8 cellular contexts compared by ENCODE assay signal in the genomic region with DNA sequence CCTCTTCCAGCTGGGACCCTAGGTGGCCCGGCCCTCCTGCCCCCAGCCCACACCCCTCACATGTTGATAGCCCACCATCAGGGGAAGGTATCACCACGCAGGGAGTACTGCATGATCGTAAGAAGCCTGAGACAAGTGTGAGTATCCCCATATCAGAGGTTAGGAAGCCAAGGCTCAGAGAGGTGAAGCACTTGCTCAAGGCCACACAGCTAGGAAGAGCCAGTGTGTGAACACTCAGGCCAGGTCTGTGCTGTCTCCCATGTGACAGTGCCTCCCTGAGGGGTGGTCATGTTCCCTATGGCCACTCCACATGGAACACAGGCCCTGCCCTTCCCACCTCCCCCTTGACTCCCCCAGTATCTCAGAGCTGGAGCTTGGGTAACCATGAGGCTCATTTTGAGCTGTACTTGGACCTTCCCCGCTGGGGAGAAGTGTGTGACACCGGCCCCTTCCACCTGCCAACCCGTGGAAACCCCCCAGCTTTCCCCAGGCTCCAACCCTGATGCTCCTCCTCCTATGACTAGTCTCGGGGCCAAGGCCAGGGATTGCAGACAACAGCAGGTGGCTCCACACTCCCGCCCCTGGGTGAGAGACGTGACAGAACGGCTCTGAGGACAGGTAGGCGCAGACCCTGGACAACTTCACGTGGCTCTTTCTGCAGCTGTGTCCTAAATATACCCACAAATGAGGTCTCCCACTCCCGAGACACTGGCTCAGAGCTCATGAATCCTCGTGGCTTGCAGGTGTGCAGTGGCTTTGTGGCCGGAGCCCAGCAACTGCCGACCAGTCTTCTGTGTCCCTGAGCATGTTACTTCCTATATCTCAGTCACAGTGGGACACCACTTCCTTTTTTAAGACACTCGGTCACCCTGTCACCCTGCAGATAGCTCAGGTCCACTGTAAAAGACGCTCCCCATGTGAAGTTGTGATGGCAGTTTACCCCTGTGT. TPM values are rescaled to one million over a fixed set of nuclear protein-coding genes. Genes with fewer than 3 reads are reported as not detected.
DNase-seq lines count a peak whose midpoint lies in the region; ATAC-seq and TF ChIP-seq lines count a peak whose summit lies in the region.

No MANE protein-coding gene starts in this region.

- H3K27me3 ChIP-seq in Peyer's patch (no peaks in the 10 kb centered on the region), hepatocyte (no peaks in the 10 kb centered on the region), GM23248 (replicated peaks; ENCODE audit: insufficient read depth) (no peaks in the 10 kb centered on the region)

- H3F3A ChIP-seq in GM23248 (ENCODE audit: insufficient read depth) = no peaks in the 10 kb centered on the region

- H3K36me3 ChIP-seq in Peyer's patch = peaks cover 0 to 25% (median 0%) of the 10 kb centered on the region in 3 donors
- no peaks in the 10 kb centered on the region for H3K36me3 ChIP-seq in hepatocyte (replicated peaks; ENCODE audit: insufficient read depth, low read depth)
- H3K36me3 ChIP-seq in GM23248 (ENCODE audit: low read depth) = no peaks in the 10 kb centered on the region

- H3K4me2 ChIP-seq in hepatocyte (no peak overlapping the region), GM23248 (ENCODE audit: unreplicated experiment) (no peak overlapping the region)

- H4K20me1 ChIP-seq in hepatocyte (ENCODE audit: insufficient read depth, poor library complexity, severe bottlenecking) = no peaks in the 10 kb centered on the region
- no peaks in the 10 kb centered on the region for H4K20me1 ChIP-seq in GM23248 (ENCODE audit: insufficient read depth)

- TF ChIP-seq CTCF in Peyer's patch (IDR thresholded peaks at IDR 0.05) (peak in 4 of 6 experiments; percentile 17 to 39 (median 36)), hepatocyte (IDR thresholded peaks at IDR 0.05; ENCODE audit: poor library complexity) (peak; percentile 21)

- WGBS in hepatocyte (ENCODE audit: low lambda C conversion rate, missing lambda C conversion rate) = 84% methylated on average over 18 of the region's 18 CpGs
- WGBS in GM23248 (ENCODE audit: low coverage in 1 of 2, low lambda C conversion rate in 2 of 2, missing lambda C conversion rate in 2 of 2), 2 experiments = 84 to 87% methylated on average over 18 of the region's 18 CpGs

- peak; percentile 85 for ATAC-seq in HG02885 (IDR thresholded peaks at IDR 0.05; ENCODE audit: poor library complexity, unreplicated experiment)

- peaks cover 0 to 11% (median 5%) of the 10 kb centered on the region in 4 donors for H3K4me1 ChIP-seq in Peyer's patch
- H3K4me1 ChIP-seq in hepatocyte (ENCODE audit: insufficient read depth) = peaks cover 12% of the 10 kb centered on the region
- peaks cover 9% of the 10 kb centered on the region for H3K4me1 ChIP-seq in GM23248 (ENCODE audit: insufficient read depth)

- H3K79me2 ChIP-seq in hepatocyte (no peaks in the 10 kb centered on the region), GM23248 (ENCODE audit: insufficient read depth) (no peaks in the 10 kb centered on the region)

- H3K9me2 ChIP-seq in hepatocyte (replicated peaks; ENCODE audit: insufficient read depth) (no peaks in the 10 kb centered on the region), GM23248 (ENCODE audit: insufficient read depth) (no peaks in the 10 kb centered on the region)

- H3K9ac ChIP-seq in GM23248 = no peak overlapping the region

- in situ Hi-C loops in GM23248 (cut with MboI) = loop anchor here (10.0 kb wide), 1 partner anchor 421 kb away; no protein-coding TSS in a partner anchor

- H3K4me3 ChIP-seq in Peyer's patch (no peak overlapping the region), hepatocyte (no peak overlapping the region), GM23248 (no peak overlapping the region)

- DNase-seq in activated CD4-positive, alpha-beta T cell treated with anti-CD3 and anti-CD28 coated beads for 48 hours = peak; percentile 46
- DNase-seq in activated CD4-positive, alpha-beta T cell treated with anti-CD3 and anti-CD28 coated beads, Interleukin-2, amount 50 U/mL, for 1 hour = no peak
- DNase-seq in Peyer's patch = peak in 2 of 3 donors; percentile 76 to 81
- DNase-seq in hepatocyte (ENCODE audit: low spot score) = peak; percentile 40
- DNase-seq in globus pallidus (ENCODE audit: low spot score) = no peak
- DNase-seq in HT-29 (ENCODE audit: low spot score) = no peak
- DNase-seq in GM23248 = no peak

- H3K27ac ChIP-seq in Peyer's patch = peak overlapping the region in 1 of 4 donors; percentile 27
- no peak overlapping the region for H3K27ac ChIP-seq in hepatocyte
- H3K27ac ChIP-seq in GM23248 = no peak overlapping the region

- no peak for TF ChIP-seq POLR2A in Peyer's patch (IDR thresholded peaks at IDR 0.05)

- H3K9me3 ChIP-seq in Peyer's patch = peaks cover 0 to 5% (median 0%) of the 10 kb centered on the region in 4 donors
- no peaks in the 10 kb centered on the region for H3K9me3 ChIP-seq in hepatocyte (ENCODE audit: low read depth)
- no peaks in the 10 kb centered on the region for H3K9me3 ChIP-seq in GM23248 (ENCODE audit: low read depth)

- H2AFZ ChIP-seq in hepatocyte = no peak overlapping the region
- H2AFZ ChIP-seq in GM23248 = no peak overlapping the region

RNA-seq across cellular contexts. Expression of a gene that starts 55.3 kb away (rescaled TPM):
- total RNA-seq in Peyer's patch = 10 to 100 TPM; 11.6 to 23.6 (median 16.6) TPM
- 3.7 and 7.4 TPM in 2 replicates for total RNA-seq in hepatocyte
- polyA plus RNA-seq in hepatocyte = 3.6 and 6.3 TPM in 2 replicates
- 38.9 and 46.5 TPM in 2 replicates for total RNA-seq in HT-29 (2014; rRNA removed; shearing (Covaris generic))
- total RNA-seq in GM23248 (2014; rRNA removed; shearing (Covaris generic)) = 0.76 and 5.2 TPM in 2 replicates
- 1.0 and 1.3 TPM in 2 replicates for polyA plus RNA-seq in GM23248 (2016; fragmentation: Nextera tagmentation; extraction: Ambion mirVana)

Comparison
In these comparisons a context has a peak if more than half of its experiments do, and no peak if none do; other contexts are left out.
1. DNase-seq: peak in activated CD4-positive, alpha-beta T cell treated with anti-CD3 and anti-CD28 coated beads for 48 hours (single experiment), Peyer's patch (2 of 3) and hepatocyte (single experiment); none in activated CD4-positive, alpha-beta T cell treated with anti-CD3 and anti-CD28 coated beads, Interleukin-2, amount 50 U/mL, for 1 hour (single experiment), globus pallidus (single experiment), HT-29 (single experiment) and GM23248 (single experiment).